ENCODE assay signal across 12 cellular contexts in the genomic region with DNA sequence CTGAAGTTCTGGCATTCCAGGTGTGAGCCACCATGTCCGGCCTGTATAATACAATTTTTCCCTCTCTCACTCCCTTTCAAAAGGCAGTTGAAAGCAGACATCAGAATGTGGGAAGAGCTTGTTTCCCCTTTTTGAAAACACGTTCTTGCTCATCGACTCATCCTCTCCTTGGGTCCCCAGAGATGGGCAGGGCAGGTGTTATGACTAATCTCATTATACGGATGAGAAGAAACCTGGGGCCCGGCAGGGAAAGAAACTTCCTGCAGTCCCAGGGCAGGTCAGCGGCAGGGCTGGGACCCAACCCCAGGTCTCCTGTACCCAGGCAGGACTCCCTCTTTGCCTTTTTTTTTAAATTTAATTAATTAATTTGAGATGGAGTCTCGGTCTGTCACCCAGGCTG. TPM values are rescaled to one million over a fixed set of nuclear protein-coding genes. Genes with fewer than 3 reads are reported as not detected.
A peak's percentile ranks its signal among the peaks of the same experiment; 100 is the strongest.
DNase-seq lines count a peak whose midpoint lies in the region; ATAC-seq and TF ChIP-seq lines count a peak whose summit lies in the region.
"Not testable (repeated sequence)": the region's sequence is repeated elsewhere in the genome, so short reads cannot be mapped to it uniquely, and the experiment has no call there.
"Had no signal": no experiment of that assay in that cellular context is flagged by ENCODE, and none has a peak within 500 bp of the region (broad histone marks: within the 10 kb centered on the region; RNA-seq: fewer than 3 reads in every experiment).

No MANE protein-coding gene starts in this region.

- not testable (repeated sequence) for H3K36me3 Mint-ChIP-seq in T-helper 17 cell (ENCODE audit: low read depth)

- not testable (repeated sequence) for H3K9me3 ChIP-seq in T-helper 17 cell (ENCODE audit: control insufficient read depth, low read length, poor library complexity, severe bottlenecking)

- H3K4me3 Mint-ChIP-seq in T-helper 17 cell = not testable (repeated sequence)

- not testable (repeated sequence) for H3K4me3 ChIP-seq in choroid plexus epithelial cell (ENCODE audit: low read depth, low read length); skeletal muscle cell (ENCODE audit: low read depth, low read length)

- ATAC-seq in GM19025 (IDR thresholded peaks at IDR 0.05; ENCODE audit: low read depth, unreplicated experiment) (peak; percentile 97), GM21786 (IDR thresholded peaks at IDR 0.05; ENCODE audit: unreplicated experiment) (peak; percentile 99), HG03066 (IDR thresholded peaks at IDR 0.05; ENCODE audit: low read depth, unreplicated experiment) (peak; percentile 84), T-helper 17 cell (peak; percentile 35)

- H3K27ac Mint-ChIP-seq in T-helper 17 cell = not testable (repeated sequence)

- H3K27me3 Mint-ChIP-seq in T-helper 17 cell = not testable (repeated sequence)

- not testable (repeated sequence) for TF ChIP-seq CTCF in choroid plexus epithelial cell (conservative IDR thresholded peaks at IDR 0.05; ENCODE audit: low read depth, low read length)

- DNase-seq in DMS53 (lab: John Stamatoyannopoulos, UW) (peak; percentile 36), HS-5 (ENCODE audit: low read depth) (peak; percentile 28), choroid plexus epithelial cell (ENCODE audit: low read depth) (peak; percentile 14), skeletal muscle cell (ENCODE audit: low read depth) (peak; percentile 9)
- DNase-seq in T-helper 17 cell = not testable (repeated sequence)

- not testable (repeated sequence) for H3K4me1 Mint-ChIP-seq in T-helper 17 cell

RNA-seq across cellular contexts. Expression of a gene that starts 4.8 kb away (rescaled TPM):
- under 1 TPM in 1 of 2 donors, not detected in 1; 0.18 TPM for total RNA-seq in T-helper 17 cell
- total RNA-seq: activated T-cell treated with anti-CD3 and anti-CD28 coated beads, Interleukin-2, amount 50 U/mL, for 4 hours; aorta; left cardiac atrium; naive thymus-derived CD8-positive, alpha-beta T cell had no signal

RNA-seq across cellular contexts. Expression of a gene that starts 51.6 kb away (rescaled TPM):
- 100 to 1,000 TPM in 1 of 2 donors, 10 to 100 TPM in 1; 91.1 to 104 TPM for total RNA-seq in T-helper 17 cell

Comparison
In these comparisons a context has a peak if more than half of its experiments do, and no peak if none do; other contexts are left out.
1. ATAC-seq: peak in every context shown above with its lines; median percentile 99 in GM21786; 97 in GM19025; 84 in HG03066; 35 in T-helper 17 cell.